In the genomic region with DNA sequence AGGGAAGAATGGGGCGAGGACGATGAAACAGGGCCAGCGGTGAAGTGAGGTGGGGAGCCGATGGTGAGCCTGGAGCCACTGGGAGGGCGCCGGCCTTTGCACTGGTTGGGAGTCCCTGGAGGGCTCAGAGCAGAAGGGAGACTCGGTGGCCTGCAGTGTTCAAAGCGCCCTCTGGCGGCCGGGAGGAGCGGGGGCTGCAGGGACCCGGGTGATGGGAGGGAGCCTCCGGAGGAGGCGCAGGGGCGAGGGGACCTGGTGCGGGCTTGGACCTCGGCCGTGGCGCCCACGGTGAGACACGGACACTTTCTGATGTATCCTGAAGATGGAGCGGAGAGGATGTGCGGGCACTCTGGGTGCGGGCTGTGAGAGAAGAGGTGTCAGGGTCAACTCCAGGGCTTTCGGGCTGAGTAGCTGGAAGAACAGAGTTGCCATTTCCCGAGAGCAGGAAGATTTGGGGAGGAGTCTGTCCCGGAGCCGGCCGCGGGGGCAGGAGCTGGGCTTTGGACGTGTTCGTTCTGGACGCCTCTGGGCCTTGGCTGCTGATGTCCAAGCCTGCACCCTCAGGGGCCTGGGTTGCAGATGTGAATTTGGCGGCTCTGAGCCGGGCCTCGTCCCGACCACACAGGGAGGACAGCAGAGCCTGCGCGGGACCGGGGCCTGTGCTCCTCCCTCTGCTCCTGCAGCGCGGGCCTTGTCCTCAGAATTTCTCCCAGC, we compare ENCODE assay signal across 9 cellular contexts. TPM values are rescaled to one million over a fixed set of nuclear protein-coding genes. Genes with fewer than 3 reads are reported as not detected.
DNase-seq lines count a peak whose midpoint lies in the region; ATAC-seq and TF ChIP-seq lines count a peak whose summit lies in the region.
"Had no signal": no experiment of that assay in that cellular context is flagged by ENCODE, and none has a peak within 500 bp of the region (broad histone marks: within the 10 kb centered on the region; RNA-seq: fewer than 3 reads in every experiment).

No MANE protein-coding gene starts in this region.

- peaks cover 0 to 4% (median 0%) of the 10 kb centered on the region in 10 experiments; a peak in 1 of 20 replicates for H3K4me1 ChIP-seq in BLaER1 treated with 17β-estradiol and CSF1 and Interleukin-3, amounts not matched to agents 10 nM and 100 nM
- peaks cover 2% of the 10 kb centered on the region for H3K4me1 ChIP-seq in RWPE2 (ENCODE audit: insufficient read depth, poor library complexity, severe bottlenecking)

- H3K4me3 ChIP-seq in BLaER1 treated with 17β-estradiol and CSF1 and Interleukin-3, amounts not matched to agents 10 nM and 100 nM: no peak overlapping the region
- H3K4me3 ChIP-seq in RWPE2 (ENCODE audit: severe bottlenecking): no peak overlapping the region
- H3K4me3 ChIP-seq in retinal pigment epithelial cell (ENCODE audit: low read length): no peak overlapping the region
- H3K4me3 ChIP-seq: skin epidermis had no signal

- H3K27me3 Mint-ChIP-seq in activated T-helper 2 cell treated with anti-CD3 and anti-CD28 coated beads, Interferon-gamma antibody, Interleukin-2, Interleukin-4, amounts not matched to agents 10 μg/mL and 5 μg/mL and 100 μg/mL, durations not matched to agents 14 hours and 24 hours and 36 hours (ENCODE audit: low read depth): no peaks in the 10 kb centered on the region

- no peaks in the 10 kb centered on the region for H3K9me3 Mint-ChIP-seq in activated T-helper 2 cell treated with anti-CD3 and anti-CD28 coated beads, Interferon-gamma antibody, Interleukin-2, Interleukin-4, amounts not matched to agents 10 μg/mL and 5 μg/mL and 100 μg/mL, durations not matched to agents 14 hours and 24 hours and 36 hours

- no peaks in the 10 kb centered on the region for H4K20me1 ChIP-seq in BLaER1 treated with 17β-estradiol and CSF1 and Interleukin-3, amounts not matched to agents 10 nM and 100 nM

- H3K27ac Mint-ChIP-seq in activated T-helper 2 cell treated with anti-CD3 and anti-CD28 coated beads, Interferon-gamma antibody, Interleukin-2, Interleukin-4, amounts not matched to agents 10 μg/mL and 5 μg/mL and 100 μg/mL, durations not matched to agents 14 hours and 24 hours and 36 hours: no peak overlapping the region

- intact Hi-C loops in activated T-helper 2 cell treated with anti-CD3 and anti-CD28 coated beads, Interferon-gamma antibody, Interleukin-2, Interleukin-4, amounts not matched to agents 10 μg/mL and 5 μg/mL and 100 μg/mL, durations not matched to agents 14 hours and 24 hours and 36 hours (cut with micrococcal nuclease): loop anchor here (10.0 kb wide), 1 partner anchor 185 kb away; no protein-coding TSS in a partner anchor
- intact Hi-C loops in head of caudate nucleus (cut with DNase I): no loop called here

- no peak overlapping the region for H3K4me3 Mint-ChIP-seq in activated T-helper 2 cell treated with anti-CD3 and anti-CD28 coated beads, Interferon-gamma antibody, Interleukin-2, Interleukin-4, amounts not matched to agents 10 μg/mL and 5 μg/mL and 100 μg/mL, durations not matched to agents 14 hours and 24 hours and 36 hours (ENCODE audit: low read depth)

- H3K36me3 ChIP-seq in BLaER1 treated with 17β-estradiol and CSF1 and Interleukin-3, amounts not matched to agents 10 nM and 100 nM: no peaks in the 10 kb centered on the region
- no peaks in the 10 kb centered on the region for H3K36me3 ChIP-seq in RWPE2 (ENCODE audit: low read depth)

- no peaks in the 10 kb centered on the region for H3K9me3 ChIP-seq in BLaER1 treated with 17β-estradiol and CSF1 and Interleukin-3, amounts not matched to agents 10 nM and 100 nM (replicated peaks in 1 of 11)
- no peaks in the 10 kb centered on the region for H3K9me3 ChIP-seq in RWPE2 (ENCODE audit: severe bottlenecking)

- TF ChIP-seq CTCF in RWPE2 (IDR thresholded peaks at IDR 0.05; ENCODE audit: poor library complexity, severe bottlenecking) (peak; percentile 69), retinal pigment epithelial cell (conservative IDR thresholded peaks at IDR 0.05; ENCODE audit: low read depth, low read length) (peak; percentile 89)

- ATAC-seq in HG02678 (IDR thresholded peaks at IDR 0.05; ENCODE audit: unreplicated experiment) (peak; percentile 68), RWPE2 (ENCODE audit: low read depth) (peak; percentile 51; the same call in 2 of the 3 replicates), HG03097 (IDR thresholded peaks at IDR 0.05; ENCODE audit: low FRiP score, unreplicated experiment) (no peak), GM19023 (IDR thresholded peaks at IDR 0.05; ENCODE audit: unreplicated experiment) (no peak)

- H3K4me1 Mint-ChIP-seq in activated T-helper 2 cell treated with anti-CD3 and anti-CD28 coated beads, Interferon-gamma antibody, Interleukin-2, Interleukin-4, amounts not matched to agents 10 μg/mL and 5 μg/mL and 100 μg/mL, durations not matched to agents 14 hours and 24 hours and 36 hours (ENCODE audit: low read depth): peaks cover 7% of the 10 kb centered on the region

- no peaks in the 10 kb centered on the region for H3K36me3 Mint-ChIP-seq in activated T-helper 2 cell treated with anti-CD3 and anti-CD28 coated beads, Interferon-gamma antibody, Interleukin-2, Interleukin-4, amounts not matched to agents 10 μg/mL and 5 μg/mL and 100 μg/mL, durations not matched to agents 14 hours and 24 hours and 36 hours (ENCODE audit: low read depth)

- peak overlapping the region in 6 of 11 experiments; percentile 12 to 23 (median 20); a peak in 6 of 22 replicates for H3K4me2 ChIP-seq in BLaER1 treated with 17β-estradiol and CSF1 and Interleukin-3, amounts not matched to agents 10 nM and 100 nM

- no peak overlapping the region for H3K27ac ChIP-seq in BLaER1 treated with 17β-estradiol and CSF1 and Interleukin-3, amounts not matched to agents 10 nM and 100 nM
- no peak overlapping the region for H3K27ac ChIP-seq in RWPE2 (ENCODE audit: poor library complexity, severe bottlenecking)

- no peaks in the 10 kb centered on the region for H3K27me3 ChIP-seq in BLaER1 treated with 17β-estradiol and CSF1 and Interleukin-3, amounts not matched to agents 10 nM and 100 nM
- H3K27me3 ChIP-seq in RWPE2 (ENCODE audit: insufficient read depth, poor library complexity, severe bottlenecking): no peaks in the 10 kb centered on the region

- 0 out of 22 replicates have a peak overlapping the region, but pooled peaks of 1 of the 11 experiments have one; percentile 30 for H3K9ac ChIP-seq in BLaER1 treated with 17β-estradiol and CSF1 and Interleukin-3, amounts not matched to agents 10 nM and 100 nM

- no peak for DNase-seq in RWPE2 (ENCODE audit: low spot score)
- DNase-seq in activated T-helper 2 cell treated with anti-CD3 and anti-CD28 coated beads, Interferon-gamma antibody, Interleukin-2, Interleukin-4, amounts not matched to agents 10 μg/mL and 5 μg/mL and 100 μg/mL, durations not matched to agents 14 hours and 24 hours and 36 hours (ENCODE audit: low spot score): peak; percentile 75
- peak in 32 of 42 donors; percentile 8 to 79 (median 40) for DNase-seq in head of caudate nucleus
- no peak for DNase-seq in retinal pigment epithelial cell (ENCODE audit: low read depth)

RNA-seq across cellular contexts. Expression of gene HEYL, which starts 29.7 kb away (rescaled TPM):
- total RNA-seq in activated T-helper 2 cell treated with anti-CD3 and anti-CD28 coated beads, Interferon-gamma antibody, Interleukin-2, Interleukin-4, amounts not matched to agents 10 μg/mL and 5 μg/mL and 100 μg/mL, durations not matched to agents 14 hours and 24 hours and 36 hours: 0.73 and 0.74 TPM in 2 replicates

RNA-seq across cellular contexts. Expression of gene PABPC4, which starts 33.2 kb away (rescaled TPM):
- total RNA-seq in activated T-helper 2 cell treated with anti-CD3 and anti-CD28 coated beads, Interferon-gamma antibody, Interleukin-2, Interleukin-4, amounts not matched to agents 10 μg/mL and 5 μg/mL and 100 μg/mL, durations not matched to agents 14 hours and 24 hours and 36 hours: 369 and 375 TPM in 2 replicates

Comparison
In these comparisons a context has a peak if more than half of its experiments do, and no peak if none do; other contexts are left out.
1. ATAC-seq: peak in HG02678 (single experiment) and RWPE2 (single experiment); none in HG03097 (single experiment) and GM19023 (single experiment).
2. DNase-seq: peak in activated T-helper 2 cell treated with anti-CD3 and anti-CD28 coated beads, Interferon-gamma antibody, Interleukin-2, Interleukin-4, amounts not matched to agents 10 μg/mL and 5 μg/mL and 100 μg/mL, durations not matched to agents 14 hours and 24 hours and 36 hours (single experiment) and head of caudate nucleus (32 of 42); none in RWPE2 (single experiment) and retinal pigment epithelial cell (single experiment).